Comparison of ENCODE assay signal across 1 cellular context in genomic region chr11:28153586-28153985, GRCh38.
TF ChIP-seq lines count a peak whose summit lies in the region.

No MANE protein-coding gene starts in this region.

TF ChIP-seq in IMR-90, 13 proteins besides CTCF, POLR2A, EP300 and RAD21:
- TF ChIP-seq USF2 (IDR thresholded peaks at IDR 0.05; ENCODE audit: low read depth, low read length) (no peak), RCOR1 (IDR thresholded peaks at IDR 0.05; ENCODE audit: insufficient replicate concordance, low read length) (no peak), CEBPB (IDR thresholded peaks at IDR 0.05; ENCODE audit: low read depth, low read length) (no peak), MAZ (IDR thresholded peaks at IDR 0.05; ENCODE audit: borderline replicate concordance, low read depth, low read length) (no peak), MAFK (IDR thresholded peaks at IDR 0.05; ENCODE audit: low read depth, low read length) (no peak), ELK1 (IDR thresholded peaks at IDR 0.05; ENCODE audit: borderline replicate concordance, low read depth, low read length) (no peak), MXI1 (IDR thresholded peaks at IDR 0.05; ENCODE audit: borderline replicate concordance, low read depth, low read length) (no peak), CHD1 (IDR thresholded peaks at IDR 0.05; ENCODE audit: low read depth, low read length) (no peak), BHLHE40 (IDR thresholded peaks at IDR 0.05; ENCODE audit: low read depth, low read length) (no peak), RFX5 (IDR thresholded peaks at IDR 0.05; ENCODE audit: low read depth, low read length) (no peak), SMC3 (IDR thresholded peaks at IDR 0.05; ENCODE audit: low read depth, low read length) (no peak), NFE2L2 (IDR thresholded peaks at IDR 0.05; ENCODE audit: low read depth, low read length) (no peak), FOS (IDR thresholded peaks at IDR 0.05; ENCODE audit: low read depth, low read length) (no peak)
